In the genomic region with DNA sequence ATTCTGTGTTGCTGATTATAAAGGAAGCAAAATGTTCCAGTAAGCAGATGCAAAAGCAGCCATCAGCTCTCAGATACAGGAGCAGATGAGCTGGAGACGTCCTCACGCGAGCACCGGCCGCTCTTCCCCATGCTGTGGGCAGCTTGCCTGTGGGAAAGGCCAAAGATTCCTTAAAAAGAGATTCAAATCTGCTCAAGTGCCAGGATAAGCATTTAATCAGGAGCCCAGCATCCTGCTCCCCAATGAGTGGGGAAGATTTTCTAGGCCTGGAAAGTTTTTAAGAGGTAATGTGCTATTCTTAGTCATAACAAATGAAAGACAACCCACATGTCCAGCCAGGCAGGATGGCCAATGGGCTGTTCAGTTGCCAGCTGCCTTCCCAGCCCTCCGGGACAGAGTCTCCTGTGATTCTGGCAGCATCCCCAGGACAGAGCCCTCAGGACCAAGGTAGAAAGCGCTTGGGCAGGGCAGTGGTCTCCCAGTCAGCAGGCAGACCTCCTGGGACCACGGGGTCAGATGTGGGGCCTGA, we compare ENCODE assay signal across 11 cellular contexts.
A peak's percentile ranks its signal among the peaks of the same experiment; 100 is the strongest.
DNase-seq lines count a peak whose midpoint lies in the region; ATAC-seq and TF ChIP-seq lines count a peak whose summit lies in the region.
"Had no signal": no experiment of that assay in that cellular context is flagged by ENCODE, and none has a peak within 500 bp of the region (broad histone marks: within the 10 kb centered on the region; RNA-seq: fewer than 3 reads in every experiment).

No MANE protein-coding gene starts in this region.

- TF ChIP-seq CTCF in AG09319 (IDR thresholded peaks at IDR 0.05; ENCODE audit: low read depth, low read length) = no peak
- no peak for TF ChIP-seq CTCF in RWPE1 (conservative IDR thresholded peaks at IDR 0.05; ENCODE audit: low read depth)
- TF ChIP-seq CTCF in fibroblast of lung (conservative IDR thresholded peaks at IDR 0.05 in 1 of 2, IDR thresholded peaks at IDR 0.05 in 1 of 2; ENCODE audit: low read depth in 1 of 2, low read length in 2 of 2) = no peak

- peak overlapping the region; percentile 21 for H3K9ac ChIP-seq in fibroblast of lung (ENCODE audit: insufficient read depth, low read length)

- H3K4me3 ChIP-seq in fibroblast of lung (replicated peaks in 1 of 4; ENCODE audit: control extremely low read depth in 1 of 4, insufficient read depth in 1 of 4, low read depth in 3 of 4, low read length in 4 of 4) = no peak overlapping the region

- H3K27me3 ChIP-seq in fibroblast of lung (ENCODE audit: control insufficient read depth, insufficient read depth, low read length) = no peaks in the 10 kb centered on the region

- H3K27ac ChIP-seq in RWPE1 = peak overlapping the region; percentile 100
- H3K27ac ChIP-seq in fibroblast of lung (ENCODE audit: insufficient read depth, low read length) = peak overlapping the region; percentile 88

- no peaks in the 10 kb centered on the region for H3K9me3 ChIP-seq in fibroblast of lung (ENCODE audit: control insufficient read depth, insufficient read depth, low read depth, low read length)

- H3K79me2 ChIP-seq in fibroblast of lung (ENCODE audit: control insufficient read depth, insufficient read depth, low read length) = no peaks in the 10 kb centered on the region

- intact Hi-C loops in sciatic nerve (cut with DNase I) = no loop called here

- no peak overlapping the region for H2AFZ ChIP-seq in fibroblast of lung (ENCODE audit: low read length)

- POLR2A ChIA-PET in RWPE1 (lab: Yijun Ruan, JAX; ENCODE audit: low non-redundant PET) = no interaction called here

- peak; percentile 40 for ATAC-seq in sciatic nerve
- ATAC-seq in HG03175 (IDR thresholded peaks at IDR 0.05; ENCODE audit: unreplicated experiment) = no peak
- no peak for ATAC-seq in HG02571 (IDR thresholded peaks at IDR 0.05; ENCODE audit: unreplicated experiment)

- CTCF ChIA-PET in RWPE1 (lab: Yijun Ruan, JAX) = interaction anchor here (0.6 kb wide), 1 partner anchor 72 kb away, joined by 6 read pairs; no protein-coding TSS in a partner anchor

- no peaks in the 10 kb centered on the region for H3K36me3 ChIP-seq in fibroblast of lung (ENCODE audit: control insufficient read depth, insufficient read depth, low read length)

- peak overlapping the region; percentile 71 for H3K4me2 ChIP-seq in fibroblast of lung (ENCODE audit: extremely low read depth, insufficient read depth, low read length)

- DNase-seq in AG09319 (ENCODE audit: extremely low read depth, low read depth) = peak; percentile 83
- no peak for DNase-seq in RWPE1 (ENCODE audit: low spot score)
- peak; percentile 87 to 93 for DNase-seq in fibroblast of lung (ENCODE audit: low read depth in 2 of 2)
- DNase-seq in sciatic nerve (ENCODE audit: low spot score) = no peak
- DNase-seq in kidney glomerular epithelial cell (lab: John Stamatoyannopoulos, UW) = no peak
- no peak for DNase-seq in NCI-H1436 (lab: John Stamatoyannopoulos, UW)
- DNase-seq: activated naive CD4-positive, alpha-beta T cell treated with Interleukin-2 at 50 U/mL for 16 hours; CD4-positive, alpha-beta memory T cell; SHP77 had no signal

- peaks cover 25% of the 10 kb centered on the region for H3K4me1 ChIP-seq in fibroblast of lung (ENCODE audit: control insufficient read depth, extremely low read depth, insufficient read depth, low read length)

- no peaks in the 10 kb centered on the region for H4K20me1 ChIP-seq in fibroblast of lung (ENCODE audit: control insufficient read depth, extremely low read depth, insufficient read depth, low read length)

Comparison
In these comparisons a context has a peak if more than half of its experiments do, and no peak if none do; other contexts are left out.
1. DNase-seq: peak in AG09319 (single experiment) and fibroblast of lung (2 of 2); none in RWPE1 (single experiment), sciatic nerve (single experiment), kidney glomerular epithelial cell (single experiment) and NCI-H1436 (single experiment).